Comparison of ENCODE assay signal across 25 cellular contexts in genomic region chr14:36805116-36805515, GRCh38.
A peak's percentile ranks its signal among the peaks of the same experiment; 100 is the strongest.
DNase-seq lines count a peak whose midpoint lies in the region; ATAC-seq lines count a peak whose summit lies in the region.
"Had no signal": no experiment of that assay in that cellular context is flagged by ENCODE, and none has a peak within 500 bp of the region (broad histone marks: within the 10 kb centered on the region; RNA-seq: fewer than 3 reads in every experiment).

No MANE protein-coding gene starts in this region.

- no peaks in the 10 kb centered on the region for H3K36me3 ChIP-seq in mesenchymal stem cell (ENCODE audit: control insufficient read depth in 1 of 2, insufficient read depth in 2 of 2, low read depth in 1 of 2, low read length in 2 of 2)
- H3K36me3 ChIP-seq: BLaER1, esophagus squamous epithelium, prostate gland had no signal

- no peak overlapping the region for H2AK5ac ChIP-seq in mesenchymal stem cell (ENCODE audit: low read length, severe bottlenecking)

- no peak overlapping the region for H2AFZ ChIP-seq in mesenchymal stem cell (ENCODE audit: low read depth, low read length)

- no peaks in the 10 kb centered on the region for H3K27me3 ChIP-seq in mesenchymal stem cell (ENCODE audit: control insufficient read depth in 1 of 2, insufficient read depth in 1 of 2, low read length in 2 of 2)
- H3K27me3 ChIP-seq: BLaER1, esophagus squamous epithelium had no signal

- no peaks in the 10 kb centered on the region for H3K79me1 ChIP-seq in mesenchymal stem cell (replicated peaks; ENCODE audit: low read length, poor library complexity, severe bottlenecking)

- H3K18ac ChIP-seq in mesenchymal stem cell (ENCODE audit: low read depth in 1 of 2, low read length in 2 of 2): no peak overlapping the region

- H3K14ac ChIP-seq in mesenchymal stem cell (ENCODE audit: low read length in 2 of 2): no peak overlapping the region

- H3K9me3 ChIP-seq in mesenchymal stem cell (ENCODE audit: control insufficient read depth, low read length): no peaks in the 10 kb centered on the region
- H3K9me3 ChIP-seq: A549, BLaER1, esophagus squamous epithelium, prostate gland had no signal

- 34% methylated on average over 6 of the region's 6 CpGs for WGBS in mesenchymal stem cell

- no peak overlapping the region for H2BK5ac ChIP-seq in mesenchymal stem cell (ENCODE audit: low read depth, low read length, poor library complexity, severe bottlenecking)

- H4K8ac ChIP-seq in mesenchymal stem cell (ENCODE audit: low read length): no peak overlapping the region

- H3K4me1 ChIP-seq in mesenchymal stem cell (ENCODE audit: control insufficient read depth, insufficient read depth, low read depth, low read length): peaks cover 3% of the 10 kb centered on the region
- H3K4me1 ChIP-seq: A549, BLaER1, esophagus squamous epithelium, prostate gland had no signal

- H3K9ac ChIP-seq in mesenchymal stem cell (ENCODE audit: low read length): no peak overlapping the region
- H3K9ac ChIP-seq: BLaER1 had no signal

- no peak for ATAC-seq in GM21723 (IDR thresholded peaks at IDR 0.05; ENCODE audit: unreplicated experiment)
- no peak for ATAC-seq in HG03045 (IDR thresholded peaks at IDR 0.05; ENCODE audit: unreplicated experiment)
- ATAC-seq: A549, T-cell had no signal

- H2BK120ac ChIP-seq in mesenchymal stem cell (ENCODE audit: low read depth, low read length): no peak overlapping the region

- H3K27ac ChIP-seq in mesenchymal stem cell (ENCODE audit: low read length, poor library complexity, severe bottlenecking): no peak overlapping the region
- H3K27ac ChIP-seq: A549, BLaER1, esophagus squamous epithelium, prostate gland had no signal

- no peak overlapping the region for H2BK12ac ChIP-seq in mesenchymal stem cell (ENCODE audit: low read length in 2 of 2)

- H3K23ac ChIP-seq in mesenchymal stem cell (ENCODE audit: low read length in 2 of 2): no peak overlapping the region

- H3K4ac ChIP-seq in mesenchymal stem cell (ENCODE audit: low read depth in 1 of 2, low read length in 2 of 2): no peak overlapping the region

- DNase-seq in ELF-1 (ENCODE audit: low read depth, low spot score) (peak; percentile 8), SHP77 treated with DMSO at 0.1 percent for 48 hours (lab: John Stamatoyannopoulos, UW) (peak; percentile 61), fibroblast of peridontal ligament (ENCODE audit: extremely low read depth) (peak; percentile 29), mesenchymal stem cell (peak; percentile 4), NCI-H2081 treated with DMSO at 0.1 percent for 48 hours (lab: John Stamatoyannopoulos, UW) (no peak), DMS 273 treated with DMSO at 0.1 percent for 48 hours (lab: John Stamatoyannopoulos, UW) (no peak)
- DNase-seq: activated CD4-positive, alpha-beta T cell treated with anti-CD3 and anti-CD28 coated beads, Interleukin-2, amount 50 U/mL, for 4 hours; activated gamma-delta T cell treated with Interleukin-2 at 50 U/mL for 16 hours; amygdala; central memory CD4-positive, alpha-beta T cell; effector CD8-positive, alpha-beta T cell; esophagus squamous epithelium; KG1; NCI-H2029 treated with DMSO at 0.1 percent for 48 hours; NCI-H446 treated with DMSO at 0.1 percent for 48 hours; RPMI8226; stimulated activated CD4-positive, alpha-beta T cell treated with anti-CD3 and anti-CD28 coated beads, Interleukin-12 subunit alpha, Interleukin-12 subunit beta, amount 100 ng/mL, for 4 hours; stimulated activated CD8-positive, alpha-beta memory T cell treated with anti-CD3 and anti-CD28 coated beads, Interleukin-4, amount 100 ng/mL, for 48 hours; substantia nigra; T-cell had no signal

- H2BK15ac ChIP-seq in mesenchymal stem cell (ENCODE audit: low read depth, poor library complexity, severe bottlenecking): no peak overlapping the region

- H3K4me3 ChIP-seq in mesenchymal stem cell (ENCODE audit: insufficient read depth in 1 of 2, low read depth in 1 of 2, low read length in 2 of 2): no peak overlapping the region
- H3K4me3 ChIP-seq: A549, BLaER1, esophagus squamous epithelium, prostate gland had no signal

- no peak overlapping the region for H4K91ac ChIP-seq in mesenchymal stem cell (ENCODE audit: low read length)

- no peak overlapping the region for H3K4me2 ChIP-seq in mesenchymal stem cell (ENCODE audit: low read length, poor library complexity, severe bottlenecking)
- H3K4me2 ChIP-seq: A549, BLaER1 had no signal

Comparison
In these comparisons a context has a peak if more than half of its experiments do, and no peak if none do; other contexts are left out.
1. DNase-seq: peak in ELF-1 (single experiment), SHP77 treated with DMSO at 0.1 percent for 48 hours (single experiment), fibroblast of peridontal ligament (single experiment) and mesenchymal stem cell (single experiment); none in NCI-H2081 treated with DMSO at 0.1 percent for 48 hours (single experiment) and DMS 273 treated with DMSO at 0.1 percent for 48 hours (single experiment).